26 cellular contexts compared by ENCODE assay signal in the genomic region with DNA sequence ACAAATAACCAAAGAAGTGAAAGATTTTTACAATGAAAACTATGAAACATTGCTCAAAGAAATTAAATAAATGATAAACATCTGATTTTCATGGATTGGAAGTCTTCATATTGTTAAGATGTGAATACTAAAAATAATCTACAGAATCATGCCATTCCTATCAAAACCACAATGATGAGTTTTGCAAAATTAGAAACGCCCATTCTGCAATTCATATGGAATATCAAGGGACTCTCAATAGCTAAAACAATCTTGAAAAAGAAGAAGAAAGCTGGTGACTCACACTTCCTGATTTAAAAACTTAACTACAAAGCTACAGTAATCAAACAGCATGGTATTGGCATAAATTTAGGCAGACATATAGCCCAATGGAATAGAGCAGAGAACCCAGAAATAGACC.
"Had no signal": no experiment of that assay in that cellular context is flagged by ENCODE, and none has a peak within 500 bp of the region (broad histone marks: within the 10 kb centered on the region; RNA-seq: fewer than 3 reads in every experiment).

No MANE protein-coding gene starts in this region.

- H3K4me3 ChIP-seq: gastrocnemius medialis, hepatocyte, lung, ovary, psoas muscle, sigmoid colon, skin epidermis, spleen, testis, tibial artery had no signal

- H3K27ac ChIP-seq: epithelial cell of prostate, gastrocnemius medialis, hepatocyte, ovary, psoas muscle, sigmoid colon, skin epidermis, spleen, testis, tibial artery had no signal

- H3K4me2 ChIP-seq: hepatocyte had no signal

- DNase-seq: cortex of kidney; effector memory CD8-positive, alpha-beta T cell; foreskin fibroblast; gastrocnemius medialis; head of caudate nucleus; kidney; natural killer cell; occipital lobe; ovary; posterior cingulate gyrus; psoas muscle; right cardiac atrium; sigmoid colon; spleen; stimulated activated CD4-positive, alpha-beta T cell treated with anti-CD3 and anti-CD28 coated beads, Interleukin-4, amount 100 ng/mL, for 4 hours; stimulated activated naive CD8-positive, alpha-beta T cell treated with anti-CD3 and anti-CD28 coated beads, Interleukin-15, Interleukin-2, amounts not matched to agents 100 U/mL and 50 U/mL, for 24 hours; substantia nigra; testis; tibial artery had no signal

- H3K9me3 ChIP-seq: gastrocnemius medialis, ovary, psoas muscle, sigmoid colon, testis, tibial artery had no signal

- H3K27me3 ChIP-seq: gastrocnemius medialis, hepatocyte, ovary, sigmoid colon, spleen, testis, tibial artery had no signal

- H3K4me1 ChIP-seq: gastrocnemius medialis, psoas muscle, sigmoid colon, spleen, testis, tibial artery had no signal

- ATAC-seq: effector memory CD8-positive, alpha-beta T cell; esophagus mucosa; gastrocnemius medialis; left lobe of liver; natural killer cell; psoas muscle; right cardiac atrium; stimulated activated memory B cell treated with anti-CD40 and anti-IgM and Interleukin-4, amounts not matched to agents 10 μg/mL and 1 μg/mL and 100 μg/mL, for 72 hours; stimulated activated naive CD8-positive, alpha-beta T cell treated with anti-CD3 and anti-CD28 coated beads, Interleukin-15, Interleukin-2, amounts not matched to agents 100 U/mL and 50 U/mL, for 24 hours had no signal

- H2AFZ ChIP-seq: hepatocyte had no signal

- H3K36me3 ChIP-seq: gastrocnemius medialis, ovary, sigmoid colon, tibial artery had no signal
